Comparison of ENCODE assay signal across 2 cellular contexts in genomic region chr6:7696061-7696460, GRCh38.
TF ChIP-seq lines count a peak whose summit lies in the region.

No MANE protein-coding gene starts in this region.

TF ChIP-seq in A549, 52 proteins besides CTCF, POLR2A, EP300 and RAD21:
- no peak for TF ChIP-seq HES2 (IDR thresholded peaks at IDR 0.05)
- no peak for TF ChIP-seq RCOR1 (IDR thresholded peaks at IDR 0.05; ENCODE audit: low read depth, low read length)
- TF ChIP-seq HOXB5 (CRISPR knock-in tag; IDR thresholded peaks at IDR 0.05): no peak
- TF ChIP-seq ATOH8 (CRISPR knock-in tag; IDR thresholded peaks at IDR 0.05; ENCODE audit: low read depth): no peak
- TF ChIP-seq REST (IDR thresholded peaks at IDR 0.05): no peak
- TF ChIP-seq PHF8 (IDR thresholded peaks at IDR 0.05; ENCODE audit: borderline replicate concordance, low read depth): no peak
- TF ChIP-seq TFCP2L1 (CRISPR knock-in tag; IDR thresholded peaks at IDR 0.05): no peak
- TF ChIP-seq HOXB13 (CRISPR knock-in tag; IDR thresholded peaks at IDR 0.05; ENCODE audit: low read depth): no peak
- TF ChIP-seq E2F6 (IDR thresholded peaks at IDR 0.05; ENCODE audit: borderline replicate concordance, low read depth): no peak
- no peak for TF ChIP-seq CBX8 (IDR thresholded peaks at IDR 0.05)
- no peak for TF ChIP-seq POLR2AphosphoS2 (conservative IDR thresholded peaks at IDR 0.05; ENCODE audit: low read length)
- TF ChIP-seq EHF (CRISPR knock-in tag; IDR thresholded peaks at IDR 0.05): no peak
- no peak for TF ChIP-seq HEYL (CRISPR knock-in tag; IDR thresholded peaks at IDR 0.05)
- no peak for TF ChIP-seq MAZ (IDR thresholded peaks at IDR 0.05; ENCODE audit: borderline replicate concordance, low read depth, low read length)
- TF ChIP-seq GATA3 (IDR thresholded peaks at IDR 0.05; ENCODE audit: borderline replicate concordance): no peak
- no peak for TF ChIP-seq ELK1 (IDR thresholded peaks at IDR 0.05; ENCODE audit: low read depth, low read length)
- TF ChIP-seq FOXS1 (CRISPR knock-in tag; IDR thresholded peaks at IDR 0.05): no peak
- no peak for TF ChIP-seq EHMT2 (IDR thresholded peaks at IDR 0.05; ENCODE audit: low read depth)
- no peak for TF ChIP-seq HMGXB4 (CRISPR knock-in tag; IDR thresholded peaks at IDR 0.05; ENCODE audit: borderline replicate concordance)
- TF ChIP-seq JUNB (IDR thresholded peaks at IDR 0.05): no peak

TF ChIP-seq in K562, 482 proteins besides CTCF, POLR2A, EP300 and RAD21 (continued from another document):
- TF ChIP-seq, protein P1, sequence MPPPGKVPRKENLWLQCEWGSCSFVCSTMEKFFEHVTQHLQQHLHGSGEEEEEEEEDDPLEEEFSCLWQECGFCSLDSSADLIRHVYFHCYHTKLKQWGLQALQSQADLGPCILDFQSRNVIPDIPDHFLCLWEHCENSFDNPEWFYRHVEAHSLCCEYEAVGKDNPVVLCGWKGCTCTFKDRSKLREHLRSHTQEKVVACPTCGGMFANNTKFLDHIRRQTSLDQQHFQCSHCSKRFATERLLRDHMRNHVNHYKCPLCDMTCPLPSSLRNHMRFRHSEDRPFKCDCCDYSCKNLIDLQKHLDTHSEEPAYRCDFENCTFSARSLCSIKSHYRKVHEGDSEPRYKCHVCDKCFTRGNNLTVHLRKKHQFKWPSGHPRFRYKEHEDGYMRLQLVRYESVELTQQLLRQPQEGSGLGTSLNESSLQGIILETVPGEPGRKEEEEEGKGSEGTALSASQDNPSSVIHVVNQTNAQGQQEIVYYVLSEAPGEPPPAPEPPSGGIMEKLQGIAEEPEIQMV (tag; conservative IDR thresholded peaks at IDR 0.05; ENCODE audit: low read depth): no peak
- TF ChIP-seq ZNF436 (CRISPR knock-in tag; IDR thresholded peaks at IDR 0.05) (no peak), ZNF778 (CRISPR knock-in tag; IDR thresholded peaks at IDR 0.05) (no peak), MECOM (CRISPR knock-in tag; IDR thresholded peaks at IDR 0.05) (no peak), KLF10 (CRISPR knock-in tag; IDR thresholded peaks at IDR 0.05) (no peak), ESRRA (IDR thresholded peaks at IDR 0.05; ENCODE audit: borderline replicate concordance, low read depth) (no peak), DACH1 (IDR thresholded peaks at IDR 0.05; ENCODE audit: partially characterized antibody) (no peak), ZNF12 (CRISPR knock-in tag; IDR thresholded peaks at IDR 0.05) (no peak), KDM4B (IDR thresholded peaks at IDR 0.05; ENCODE audit: borderline replicate concordance in 2 of 2, low read depth in 1 of 2) (no peak), DIDO1 (tag; IDR thresholded peaks at IDR 0.05; ENCODE audit: low read depth) (no peak), NCOA1 (IDR thresholded peaks at IDR 0.05; ENCODE audit: low read depth) (no peak), CREB3L1 (IDR thresholded peaks at IDR 0.05; ENCODE audit: borderline replicate concordance, low read depth) (no peak), NR0B1 (IDR thresholded peaks at IDR 0.05; ENCODE audit: partially characterized antibody) (no peak), NFIX (CRISPR knock-in tag; IDR thresholded peaks at IDR 0.05; ENCODE audit: low read depth) (no peak), NFATC3 (IDR thresholded peaks at IDR 0.05) (no peak), KLF16 (IDR thresholded peaks at IDR 0.05) (no peak)
